In the genomic region with DNA sequence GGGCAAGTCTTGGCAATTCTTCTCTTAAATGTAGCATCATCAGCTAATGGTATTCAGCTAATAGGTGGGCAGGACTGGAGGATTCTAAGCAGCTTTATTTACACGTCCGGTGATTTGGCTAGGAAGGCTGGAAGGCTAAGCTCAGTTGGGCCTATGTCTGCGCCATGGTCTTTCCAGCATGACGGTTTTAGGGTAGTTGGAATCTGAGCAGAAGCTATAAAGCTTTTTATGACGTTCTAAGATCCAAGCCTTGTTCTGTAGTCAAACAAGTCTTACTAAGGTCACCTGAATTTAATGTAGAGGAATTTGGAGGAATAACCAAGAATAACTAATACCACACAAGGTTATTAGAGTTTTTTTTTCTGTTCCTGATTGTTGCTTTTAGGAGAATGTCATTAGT, we compare ENCODE assay signal across 25 cellular contexts.
DNase-seq lines count a peak whose midpoint lies in the region; ATAC-seq and TF ChIP-seq lines count a peak whose summit lies in the region.
"Had no signal": no experiment of that assay in that cellular context is flagged by ENCODE, and none has a peak within 500 bp of the region (broad histone marks: within the 10 kb centered on the region; RNA-seq: fewer than 3 reads in every experiment).

No MANE protein-coding gene starts in this region.

- H3K4me3 Mint-ChIP-seq in natural killer cell (no peak overlapping the region), activated B cell treated with CpG ODN at 0.5 μM for 24 hours (no peak overlapping the region), immature natural killer cell (peak overlapping the region in 2 of 5 donors; percentile 2 to 14)
- no peak overlapping the region for H3K4me3 Mint-ChIP-seq in natural killer cell treated with Interleukin-12 subunit alpha and Interleukin-12 subunit beta and Interleukin-15 and Interleukin-18, amount 100 ng/mL, for 72 hours

- no peaks in the 10 kb centered on the region for H3K36me3 Mint-ChIP-seq in natural killer cell
- H3K36me3 Mint-ChIP-seq in natural killer cell treated with Interleukin-12 subunit alpha and Interleukin-12 subunit beta and Interleukin-15 and Interleukin-18, amount 100 ng/mL, for 72 hours, result peaks cover 16% of the 10 kb centered on the region
- peaks cover 50% of the 10 kb centered on the region for H3K36me3 Mint-ChIP-seq in activated B cell treated with CpG ODN at 0.5 μM for 24 hours (ENCODE audit: low read depth)
- peaks cover 0 to 7% (median 0%) of the 10 kb centered on the region in 3 donors for H3K36me3 Mint-ChIP-seq in immature natural killer cell

- TF ChIP-seq CTCF in natural killer cell (IDR thresholded peaks at IDR 0.05) (no peak), activated B cell treated with CpG ODN at 0.5 μM for 24 hours (IDR thresholded peaks at IDR 0.05) (no peak)

- no peaks in the 10 kb centered on the region for H3K9me3 Mint-ChIP-seq in natural killer cell
- no peaks in the 10 kb centered on the region for H3K9me3 Mint-ChIP-seq in natural killer cell treated with Interleukin-12 subunit alpha and Interleukin-12 subunit beta and Interleukin-15 and Interleukin-18, amount 100 ng/mL, for 72 hours
- no peaks in the 10 kb centered on the region for H3K9me3 Mint-ChIP-seq in activated B cell treated with CpG ODN at 0.5 μM for 24 hours
- H3K9me3 Mint-ChIP-seq in immature natural killer cell, result no peaks in the 10 kb centered on the region

- intact Hi-C loops in natural killer cell (cut with micrococcal nuclease) (no loop called here), activated B cell treated with CpG ODN at 0.5 μM for 24 hours (cut with micrococcal nuclease) (no loop called here)

- H3K4me1 Mint-ChIP-seq in natural killer cell, result peaks cover 73 to 75% of the 10 kb centered on the region in 2 donors
- peaks cover 57 to 60% of the 10 kb centered on the region in 2 donors for H3K4me1 Mint-ChIP-seq in natural killer cell treated with Interleukin-12 subunit alpha and Interleukin-12 subunit beta and Interleukin-15 and Interleukin-18, amount 100 ng/mL, for 72 hours (ENCODE audit: low read depth in 2 of 2)
- peaks cover 62% of the 10 kb centered on the region for H3K4me1 Mint-ChIP-seq in activated B cell treated with CpG ODN at 0.5 μM for 24 hours
- peaks cover 76 to 97% of the 10 kb centered on the region in 2 donors for H3K4me1 Mint-ChIP-seq in immature natural killer cell

- CTCF ChIA-PET in activated B cell treated with CpG ODN at 0.5 μM for 24 hours (lab: Charles Lee), result no interaction called here

- POLR2A ChIA-PET in activated B cell treated with CpG ODN at 0.5 μM for 24 hours (lab: Charles Lee), result no interaction called here

- ATAC-seq in natural killer cell (no peak), activated B cell treated with CpG ODN at 0.5 μM for 24 hours (ENCODE audit: low read depth) (no peak), GM18873 (IDR thresholded peaks at IDR 0.05; ENCODE audit: low FRiP score, unreplicated experiment) (no peak), HG03457 (IDR thresholded peaks at IDR 0.05; ENCODE audit: unreplicated experiment) (no peak)
- ATAC-seq in natural killer cell treated with Interleukin-12 subunit alpha and Interleukin-12 subunit beta and Interleukin-15 and Interleukin-18, amount 100 ng/mL, for 72 hours, result no peak
- ATAC-seq: HepG2 had no signal

- H3K27ac Mint-ChIP-seq in natural killer cell, result peak overlapping the region; percentile 67 to 70
- H3K27ac Mint-ChIP-seq in natural killer cell treated with Interleukin-12 subunit alpha and Interleukin-12 subunit beta and Interleukin-15 and Interleukin-18, amount 100 ng/mL, for 72 hours, result peak overlapping the region in 1 of 2 donors; percentile 63
- peak overlapping the region; percentile 11 for H3K27ac Mint-ChIP-seq in activated B cell treated with CpG ODN at 0.5 μM for 24 hours
- H3K27ac Mint-ChIP-seq in immature natural killer cell, result peak overlapping the region in 5 of 6 donors; percentile 12 to 64 (median 57)

- H3K27me3 Mint-ChIP-seq in natural killer cell (ENCODE audit: low read depth in 2 of 2), result no peaks in the 10 kb centered on the region
- H3K27me3 Mint-ChIP-seq in natural killer cell treated with Interleukin-12 subunit alpha and Interleukin-12 subunit beta and Interleukin-15 and Interleukin-18, amount 100 ng/mL, for 72 hours, result no peaks in the 10 kb centered on the region
- H3K27me3 Mint-ChIP-seq in activated B cell treated with CpG ODN at 0.5 μM for 24 hours, result no peaks in the 10 kb centered on the region
- H3K27me3 Mint-ChIP-seq in immature natural killer cell (ENCODE audit: low read depth in 3 of 3), result peaks cover 3 to 6% (median 4%) of the 10 kb centered on the region in 3 donors

- no peak for DNase-seq in natural killer cell
- no peak for DNase-seq in natural killer cell treated with Interleukin-12 subunit alpha and Interleukin-12 subunit beta and Interleukin-15 and Interleukin-18, amount 100 ng/mL, for 72 hours (ENCODE audit: low spot score)
- DNase-seq in activated B cell treated with CpG ODN at 0.5 μM for 24 hours, result no peak
- no peak for DNase-seq in immature natural killer cell
- no peak for DNase-seq in DMS153 (lab: John Stamatoyannopoulos, UW)
- DNase-seq: activated CD4-positive, CD25-positive, alpha-beta regulatory T cell treated with anti-CD3 and anti-CD28 coated beads, Interleukin-2, amount 50 U/mL, for 72 hours; activated CD8-positive, alpha-beta memory T cell treated with anti-CD3 and anti-CD28 coated beads for 24 hours; activated T-cell treated with anti-CD3 and anti-CD28 coated beads, Interleukin-2, amount 50 U/mL, for 48 hours; DMS79; effector memory CD4-positive, alpha-beta T cell; HCEC 1CT; hypothalamus; Kasumi-1; mammary epithelial cell; NCI-H1436; NCI-H2081; NCI-H226; NCI-H69; PC-9; sigmoid colon; stimulated activated CD4-positive, alpha-beta T cell treated with anti-CD3 and anti-CD28 coated beads, Interleukin-12 subunit alpha, Interleukin-12 subunit beta, amount 100 ng/mL, for 4 hours; stimulated activated CD4-positive, alpha-beta T cell treated with anti-CD3 and anti-CD28 coated beads, Interleukin-2, amount 100 ng/mL, for 48 hours had no signal
